ENCODE assay signal across 8 cellular contexts in the genomic region with DNA sequence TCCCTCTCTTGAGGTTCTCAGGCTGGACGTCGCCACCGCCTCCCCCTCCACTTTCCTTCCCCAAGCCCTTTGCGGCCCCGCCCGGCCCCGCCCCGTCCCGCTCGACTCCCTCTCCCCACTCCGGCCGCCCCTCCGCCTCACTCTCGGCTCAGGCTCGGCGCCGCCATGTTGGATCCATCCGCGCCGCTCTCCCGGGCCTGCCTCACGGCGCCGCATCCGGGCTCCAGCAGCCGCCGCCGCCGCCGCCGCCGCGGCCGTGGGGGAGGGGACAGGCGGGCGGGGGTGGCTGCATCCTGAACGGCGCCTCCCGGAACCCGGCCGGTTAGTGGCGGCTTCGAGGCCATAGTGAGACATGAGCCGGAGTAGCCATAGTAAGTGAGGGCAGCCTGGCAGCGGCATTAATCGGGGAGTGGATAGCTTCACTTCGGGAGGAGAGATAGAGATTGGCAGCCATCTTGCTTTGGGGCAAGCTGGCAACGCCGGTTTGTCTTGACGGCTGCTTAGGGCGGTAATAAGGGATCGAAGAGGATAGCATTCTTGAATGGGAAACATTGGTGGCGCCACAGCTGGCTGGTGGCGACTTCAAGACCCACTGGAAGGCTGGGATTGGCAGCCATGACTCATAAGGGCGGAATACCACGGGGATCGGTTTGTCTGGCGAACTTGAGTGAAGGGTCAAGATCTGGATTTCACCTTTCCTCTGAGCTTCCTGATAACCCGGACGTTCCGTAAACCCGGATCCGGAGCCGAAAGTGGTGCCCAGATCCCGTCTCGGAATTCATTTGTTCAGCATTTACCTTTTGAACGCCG. TPM values are rescaled to one million over a fixed set of nuclear protein-coding genes. Genes with fewer than 3 reads are reported as not detected.
DNase-seq lines count a peak whose midpoint lies in the region; ATAC-seq and TF ChIP-seq lines count a peak whose summit lies in the region.

A gene with protein sequence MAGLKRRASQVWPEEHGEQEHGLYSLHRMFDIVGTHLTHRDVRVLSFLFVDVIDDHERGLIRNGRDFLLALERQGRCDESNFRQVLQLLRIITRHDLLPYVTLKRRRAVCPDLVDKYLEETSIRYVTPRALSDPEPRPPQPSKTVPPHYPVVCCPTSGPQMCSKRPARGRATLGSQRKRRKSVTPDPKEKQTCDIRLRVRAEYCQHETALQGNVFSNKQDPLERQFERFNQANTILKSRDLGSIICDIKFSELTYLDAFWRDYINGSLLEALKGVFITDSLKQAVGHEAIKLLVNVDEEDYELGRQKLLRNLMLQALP (minus strand): TSS at position 258 of the 810 bp plus-strand sequence. CDS start 8,205 bp downstream, outside the sequence.

- H3K36me3 ChIP-seq in BLaER1 (peaks cover 38% of the 10 kb centered on the region), colonic mucosa (no peaks in the 10 kb centered on the region)

- H3K9ac ChIP-seq in BLaER1 (peak within 1 kb of the TSS; percentile 93), colonic mucosa (ENCODE audit: low read depth in 2 of 2, low read length in 2 of 2) (peak within 1 kb of the TSS; percentile 96 to 97)

- H3K9me3 ChIP-seq in BLaER1 (no peaks in the 10 kb centered on the region), colonic mucosa (no peaks in the 10 kb centered on the region)

- H3K4me1 ChIP-seq in BLaER1: peaks cover 52% of the 10 kb centered on the region
- H3K4me1 ChIP-seq in colonic mucosa: peaks cover 8% of the 10 kb centered on the region

- H3K27ac ChIP-seq in BLaER1 (peak within 1 kb of the TSS; percentile 93), colonic mucosa (peak within 1 kb of the TSS; percentile 96)

- H3K4me2 ChIP-seq in BLaER1: peak within 1 kb of the TSS; percentile 90

- H3K27me3 ChIP-seq in BLaER1 (no peaks in the 10 kb centered on the region), colonic mucosa (no peaks in the 10 kb centered on the region)

- H3K4me3 ChIP-seq in BLaER1: peak within 1 kb of the TSS; percentile 71
- peak within 1 kb of the TSS; percentile 50 for H3K4me3 ChIP-seq in colonic mucosa

- H4K20me1 ChIP-seq in BLaER1: peaks cover 13% of the 10 kb centered on the region; the same call in 1 of the 2 replicates

- ATAC-seq in HG03460 (IDR thresholded peaks at IDR 0.05; ENCODE audit: unreplicated experiment) (peak; percentile 94), left colon (peak; percentile 88)

- intact Hi-C loops in colonic mucosa (cut with DNase I): no loop called here
- intact Hi-C loops in left colon (cut with DNase I, micrococcal nuclease): no loop called here

- DNase-seq in GM19240 (ENCODE audit: insufficient read length, low spot score) (peak; percentile 87), NCI-H526 (lab: John Stamatoyannopoulos, UW) (peak; percentile 98 to 99), colonic mucosa (peak; percentile 87), left colon (peak; percentile 91 to 96)
- peak; percentile 94 for DNase-seq in activated CD4-positive, alpha-beta T cell treated with anti-CD3 and anti-CD28 coated beads for 48 hours
- DNase-seq in stimulated activated CD4-positive, alpha-beta T cell treated with anti-CD3 and anti-CD28 coated beads, Interleukin-2, amount 100 ng/mL, for 24 hours: peak; percentile 88 to 90

- TF ChIP-seq CTCF in colonic mucosa (IDR thresholded peaks at IDR 0.05): no peak

RNA-seq across cellular contexts. Expression of the gene that starts here (rescaled TPM):
- total RNA-seq in colonic mucosa: 10 to 100 TPM; 33.8 to 34.3 TPM
- 10 to 100 TPM; 34.2 to 41.5 TPM for total RNA-seq in left colon

Comparison
In these comparisons a context has a peak if more than half of its experiments do, and no peak if none do; other contexts are left out.
1. Peak in every context shown above with its lines: DNase-seq, ATAC-seq, H3K4me3 ChIP-seq and H3K27ac ChIP-seq.